Comparison of ENCODE assay signal across 1 cellular context in the genomic region with DNA sequence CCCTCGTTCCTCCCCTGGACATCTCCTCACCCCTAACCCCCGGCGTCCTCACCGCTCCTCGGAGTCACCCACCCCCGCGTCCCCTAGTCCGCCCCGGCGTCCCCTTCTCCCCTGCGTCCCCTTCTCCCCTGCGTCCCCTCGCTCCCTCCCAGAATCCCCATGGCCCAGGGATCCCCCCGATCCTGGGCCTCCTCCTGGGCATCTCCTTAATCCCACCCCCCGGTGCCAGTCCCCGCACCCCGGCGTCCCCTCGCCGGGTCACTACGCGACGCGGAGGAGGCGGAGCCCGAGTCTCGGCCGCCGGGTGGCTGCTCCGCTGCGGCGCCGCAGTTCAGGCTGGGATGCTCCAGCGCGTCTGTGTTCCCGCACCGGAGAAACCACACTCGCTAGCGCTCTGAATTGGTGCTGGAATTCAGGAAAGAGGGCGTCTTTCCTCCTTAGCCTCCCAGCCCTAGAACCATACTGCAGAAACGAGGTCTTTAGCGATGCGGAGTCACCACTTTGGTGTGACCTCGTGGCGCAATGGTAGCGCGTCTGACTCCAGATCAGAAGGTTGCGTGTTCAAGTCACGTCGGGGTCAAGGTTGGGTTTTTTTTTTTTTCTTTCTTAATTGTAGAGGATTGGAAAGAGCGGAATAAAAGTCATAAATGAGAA.
A peak's percentile ranks its signal among the peaks of the same experiment; 100 is the strongest.
TF ChIP-seq lines count a peak whose summit lies in the region.

No MANE protein-coding gene starts in this region.

TF ChIP-seq in K562, 482 proteins besides CTCF, POLR2A, EP300 and RAD21 (continued from another document and continues in another):
- TF ChIP-seq, protein P1, sequence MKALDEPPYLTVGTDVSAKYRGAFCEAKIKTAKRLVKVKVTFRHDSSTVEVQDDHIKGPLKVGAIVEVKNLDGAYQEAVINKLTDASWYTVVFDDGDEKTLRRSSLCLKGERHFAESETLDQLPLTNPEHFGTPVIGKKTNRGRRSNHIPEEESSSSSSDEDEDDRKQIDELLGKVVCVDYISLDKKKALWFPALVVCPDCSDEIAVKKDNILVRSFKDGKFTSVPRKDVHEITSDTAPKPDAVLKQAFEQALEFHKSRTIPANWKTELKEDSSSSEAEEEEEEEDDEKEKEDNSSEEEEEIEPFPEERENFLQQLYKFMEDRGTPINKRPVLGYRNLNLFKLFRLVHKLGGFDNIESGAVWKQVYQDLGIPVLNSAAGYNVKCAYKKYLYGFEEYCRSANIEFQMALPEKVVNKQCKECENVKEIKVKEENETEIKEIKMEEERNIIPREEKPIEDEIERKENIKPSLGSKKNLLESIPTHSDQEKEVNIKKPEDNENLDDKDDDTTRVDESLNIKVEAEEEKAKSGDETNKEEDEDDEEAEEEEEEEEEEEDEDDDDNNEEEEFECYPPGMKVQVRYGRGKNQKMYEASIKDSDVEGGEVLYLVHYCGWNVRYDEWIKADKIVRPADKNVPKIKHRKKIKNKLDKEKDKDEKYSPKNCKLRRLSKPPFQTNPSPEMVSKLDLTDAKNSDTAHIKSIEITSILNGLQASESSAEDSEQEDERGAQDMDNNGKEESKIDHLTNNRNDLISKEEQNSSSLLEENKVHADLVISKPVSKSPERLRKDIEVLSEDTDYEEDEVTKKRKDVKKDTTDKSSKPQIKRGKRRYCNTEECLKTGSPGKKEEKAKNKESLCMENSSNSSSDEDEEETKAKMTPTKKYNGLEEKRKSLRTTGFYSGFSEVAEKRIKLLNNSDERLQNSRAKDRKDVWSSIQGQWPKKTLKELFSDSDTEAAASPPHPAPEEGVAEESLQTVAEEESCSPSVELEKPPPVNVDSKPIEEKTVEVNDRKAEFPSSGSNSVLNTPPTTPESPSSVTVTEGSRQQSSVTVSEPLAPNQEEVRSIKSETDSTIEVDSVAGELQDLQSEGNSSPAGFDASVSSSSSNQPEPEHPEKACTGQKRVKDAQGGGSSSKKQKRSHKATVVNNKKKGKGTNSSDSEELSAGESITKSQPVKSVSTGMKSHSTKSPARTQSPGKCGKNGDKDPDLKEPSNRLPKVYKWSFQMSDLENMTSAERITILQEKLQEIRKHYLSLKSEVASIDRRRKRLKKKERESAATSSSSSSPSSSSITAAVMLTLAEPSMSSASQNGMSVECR (CRISPR knock-in tag; IDR thresholded peaks at IDR 0.05): no peak
- TF ChIP-seq, protein P2, sequence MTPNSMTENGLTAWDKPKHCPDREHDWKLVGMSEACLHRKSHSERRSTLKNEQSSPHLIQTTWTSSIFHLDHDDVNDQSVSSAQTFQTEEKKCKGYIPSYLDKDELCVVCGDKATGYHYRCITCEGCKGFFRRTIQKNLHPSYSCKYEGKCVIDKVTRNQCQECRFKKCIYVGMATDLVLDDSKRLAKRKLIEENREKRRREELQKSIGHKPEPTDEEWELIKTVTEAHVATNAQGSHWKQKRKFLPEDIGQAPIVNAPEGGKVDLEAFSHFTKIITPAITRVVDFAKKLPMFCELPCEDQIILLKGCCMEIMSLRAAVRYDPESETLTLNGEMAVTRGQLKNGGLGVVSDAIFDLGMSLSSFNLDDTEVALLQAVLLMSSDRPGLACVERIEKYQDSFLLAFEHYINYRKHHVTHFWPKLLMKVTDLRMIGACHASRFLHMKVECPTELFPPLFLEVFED (CRISPR knock-in tag; conservative IDR thresholded peaks at IDR 0.05): no peak
- TF ChIP-seq, protein P3, sequence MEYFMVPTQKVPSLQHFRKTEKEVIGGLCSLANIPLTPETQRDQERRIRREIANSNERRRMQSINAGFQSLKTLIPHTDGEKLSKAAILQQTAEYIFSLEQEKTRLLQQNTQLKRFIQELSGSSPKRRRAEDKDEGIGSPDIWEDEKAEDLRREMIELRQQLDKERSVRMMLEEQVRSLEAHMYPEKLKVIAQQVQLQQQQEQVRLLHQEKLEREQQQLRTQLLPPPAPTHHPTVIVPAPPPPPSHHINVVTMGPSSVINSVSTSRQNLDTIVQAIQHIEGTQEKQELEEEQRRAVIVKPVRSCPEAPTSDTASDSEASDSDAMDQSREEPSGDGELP (CRISPR knock-in tag; IDR thresholded peaks at IDR 0.05; ENCODE audit: borderline replicate concordance): peak; percentile 24; the same call in 1 of the 2 replicates
- TF ChIP-seq FOXA1 (IDR thresholded peaks at IDR 0.05; ENCODE audit: borderline replicate concordance) (no peak), ZNF224 (CRISPR knock-in tag; IDR thresholded peaks at IDR 0.05) (no peak), CHD4 (IDR thresholded peaks at IDR 0.05; ENCODE audit: insufficient read depth, insufficient replicate concordance, low read depth, low read length, poor library complexity, severe bottlenecking) (no peak), NCOA1 (IDR thresholded peaks at IDR 0.05; ENCODE audit: low read depth) (no peak), KLF10 (CRISPR knock-in tag; IDR thresholded peaks at IDR 0.05) (no peak), FOS (IDR thresholded peaks at IDR 0.05; ENCODE audit: extremely low read depth, insufficient read length) (no peak), TBP (optimal IDR thresholded peaks at IDR 0.05; ENCODE audit: low read depth, low read length) (peak; percentile 99), MCM2 (IDR thresholded peaks at IDR 0.05; ENCODE audit: low read depth) (no peak), ZNF695 (CRISPR knock-in tag; IDR thresholded peaks at IDR 0.05) (no peak), BRD9 (IDR thresholded peaks at IDR 0.05; ENCODE audit: low read depth, partially characterized antibody) (peak; percentile 94), CCNT2 (IDR thresholded peaks at IDR 0.05; ENCODE audit: borderline replicate concordance, extremely low read depth, insufficient read length, low read depth, low read length) (no peak), PTTG1 (tag; IDR thresholded peaks at IDR 0.05; ENCODE audit: low read depth) (no peak), ZNF507 (tag; conservative IDR thresholded peaks at IDR 0.05) (no peak), U2AF1 (optimal IDR thresholded peaks at IDR 0.05; ENCODE audit: low read depth, low read length) (no peak), NR1H2 (CRISPR knock-in tag; IDR thresholded peaks at IDR 0.05) (no peak), CREM (IDR thresholded peaks at IDR 0.05; ENCODE audit: low read depth) (peak; percentile 71), ARID1B (IDR thresholded peaks at IDR 0.05) (no peak), ZNF436 (CRISPR knock-in tag; IDR thresholded peaks at IDR 0.05) (no peak), CHD2 (IDR thresholded peaks at IDR 0.05; ENCODE audit: low read depth, low read length) (no peak), TAL1 (IDR thresholded peaks at IDR 0.05) (no peak), RCOR1 (IDR thresholded peaks at IDR 0.05; ENCODE audit: borderline replicate concordance in 1 of 2, low read depth in 2 of 2, low read length in 2 of 2) (no peak), ZNF140 (CRISPR knock-in tag; IDR thresholded peaks at IDR 0.05) (no peak), NFATC3 (IDR thresholded peaks at IDR 0.05) (no peak), ZNF23 (CRISPR knock-in tag; IDR thresholded peaks at IDR 0.05) (no peak), SMAD3 (CRISPR knock-in tag; conservative IDR thresholded peaks at IDR 0.05) (no peak), ETV5 (CRISPR knock-in tag; IDR thresholded peaks at IDR 0.05; ENCODE audit: low read depth) (no peak)
- TF ChIP-seq, protein P4, sequence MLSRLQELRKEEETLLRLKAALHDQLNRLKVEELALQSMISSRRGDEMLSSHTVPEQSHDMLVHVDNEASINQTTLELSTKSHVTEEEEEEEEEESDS (CRISPR knock-in tag; IDR thresholded peaks at IDR 0.05): no peak
- TF ChIP-seq, protein P5, sequence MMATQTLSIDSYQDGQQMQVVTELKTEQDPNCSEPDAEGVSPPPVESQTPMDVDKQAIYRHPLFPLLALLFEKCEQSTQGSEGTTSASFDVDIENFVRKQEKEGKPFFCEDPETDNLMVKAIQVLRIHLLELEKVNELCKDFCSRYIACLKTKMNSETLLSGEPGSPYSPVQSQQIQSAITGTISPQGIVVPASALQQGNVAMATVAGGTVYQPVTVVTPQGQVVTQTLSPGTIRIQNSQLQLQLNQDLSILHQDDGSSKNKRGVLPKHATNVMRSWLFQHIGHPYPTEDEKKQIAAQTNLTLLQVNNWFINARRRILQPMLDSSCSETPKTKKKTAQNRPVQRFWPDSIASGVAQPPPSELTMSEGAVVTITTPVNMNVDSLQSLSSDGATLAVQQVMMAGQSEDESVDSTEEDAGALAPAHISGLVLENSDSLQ (IDR thresholded peaks at IDR 0.05): no peak
- TF ChIP-seq, protein P6, sequence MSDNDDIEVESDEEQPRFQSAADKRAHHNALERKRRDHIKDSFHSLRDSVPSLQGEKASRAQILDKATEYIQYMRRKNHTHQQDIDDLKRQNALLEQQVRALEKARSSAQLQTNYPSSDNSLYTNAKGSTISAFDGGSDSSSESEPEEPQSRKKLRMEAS (CRISPR knock-in tag; IDR thresholded peaks at IDR 0.05): no peak
- TF ChIP-seq, protein P7, sequence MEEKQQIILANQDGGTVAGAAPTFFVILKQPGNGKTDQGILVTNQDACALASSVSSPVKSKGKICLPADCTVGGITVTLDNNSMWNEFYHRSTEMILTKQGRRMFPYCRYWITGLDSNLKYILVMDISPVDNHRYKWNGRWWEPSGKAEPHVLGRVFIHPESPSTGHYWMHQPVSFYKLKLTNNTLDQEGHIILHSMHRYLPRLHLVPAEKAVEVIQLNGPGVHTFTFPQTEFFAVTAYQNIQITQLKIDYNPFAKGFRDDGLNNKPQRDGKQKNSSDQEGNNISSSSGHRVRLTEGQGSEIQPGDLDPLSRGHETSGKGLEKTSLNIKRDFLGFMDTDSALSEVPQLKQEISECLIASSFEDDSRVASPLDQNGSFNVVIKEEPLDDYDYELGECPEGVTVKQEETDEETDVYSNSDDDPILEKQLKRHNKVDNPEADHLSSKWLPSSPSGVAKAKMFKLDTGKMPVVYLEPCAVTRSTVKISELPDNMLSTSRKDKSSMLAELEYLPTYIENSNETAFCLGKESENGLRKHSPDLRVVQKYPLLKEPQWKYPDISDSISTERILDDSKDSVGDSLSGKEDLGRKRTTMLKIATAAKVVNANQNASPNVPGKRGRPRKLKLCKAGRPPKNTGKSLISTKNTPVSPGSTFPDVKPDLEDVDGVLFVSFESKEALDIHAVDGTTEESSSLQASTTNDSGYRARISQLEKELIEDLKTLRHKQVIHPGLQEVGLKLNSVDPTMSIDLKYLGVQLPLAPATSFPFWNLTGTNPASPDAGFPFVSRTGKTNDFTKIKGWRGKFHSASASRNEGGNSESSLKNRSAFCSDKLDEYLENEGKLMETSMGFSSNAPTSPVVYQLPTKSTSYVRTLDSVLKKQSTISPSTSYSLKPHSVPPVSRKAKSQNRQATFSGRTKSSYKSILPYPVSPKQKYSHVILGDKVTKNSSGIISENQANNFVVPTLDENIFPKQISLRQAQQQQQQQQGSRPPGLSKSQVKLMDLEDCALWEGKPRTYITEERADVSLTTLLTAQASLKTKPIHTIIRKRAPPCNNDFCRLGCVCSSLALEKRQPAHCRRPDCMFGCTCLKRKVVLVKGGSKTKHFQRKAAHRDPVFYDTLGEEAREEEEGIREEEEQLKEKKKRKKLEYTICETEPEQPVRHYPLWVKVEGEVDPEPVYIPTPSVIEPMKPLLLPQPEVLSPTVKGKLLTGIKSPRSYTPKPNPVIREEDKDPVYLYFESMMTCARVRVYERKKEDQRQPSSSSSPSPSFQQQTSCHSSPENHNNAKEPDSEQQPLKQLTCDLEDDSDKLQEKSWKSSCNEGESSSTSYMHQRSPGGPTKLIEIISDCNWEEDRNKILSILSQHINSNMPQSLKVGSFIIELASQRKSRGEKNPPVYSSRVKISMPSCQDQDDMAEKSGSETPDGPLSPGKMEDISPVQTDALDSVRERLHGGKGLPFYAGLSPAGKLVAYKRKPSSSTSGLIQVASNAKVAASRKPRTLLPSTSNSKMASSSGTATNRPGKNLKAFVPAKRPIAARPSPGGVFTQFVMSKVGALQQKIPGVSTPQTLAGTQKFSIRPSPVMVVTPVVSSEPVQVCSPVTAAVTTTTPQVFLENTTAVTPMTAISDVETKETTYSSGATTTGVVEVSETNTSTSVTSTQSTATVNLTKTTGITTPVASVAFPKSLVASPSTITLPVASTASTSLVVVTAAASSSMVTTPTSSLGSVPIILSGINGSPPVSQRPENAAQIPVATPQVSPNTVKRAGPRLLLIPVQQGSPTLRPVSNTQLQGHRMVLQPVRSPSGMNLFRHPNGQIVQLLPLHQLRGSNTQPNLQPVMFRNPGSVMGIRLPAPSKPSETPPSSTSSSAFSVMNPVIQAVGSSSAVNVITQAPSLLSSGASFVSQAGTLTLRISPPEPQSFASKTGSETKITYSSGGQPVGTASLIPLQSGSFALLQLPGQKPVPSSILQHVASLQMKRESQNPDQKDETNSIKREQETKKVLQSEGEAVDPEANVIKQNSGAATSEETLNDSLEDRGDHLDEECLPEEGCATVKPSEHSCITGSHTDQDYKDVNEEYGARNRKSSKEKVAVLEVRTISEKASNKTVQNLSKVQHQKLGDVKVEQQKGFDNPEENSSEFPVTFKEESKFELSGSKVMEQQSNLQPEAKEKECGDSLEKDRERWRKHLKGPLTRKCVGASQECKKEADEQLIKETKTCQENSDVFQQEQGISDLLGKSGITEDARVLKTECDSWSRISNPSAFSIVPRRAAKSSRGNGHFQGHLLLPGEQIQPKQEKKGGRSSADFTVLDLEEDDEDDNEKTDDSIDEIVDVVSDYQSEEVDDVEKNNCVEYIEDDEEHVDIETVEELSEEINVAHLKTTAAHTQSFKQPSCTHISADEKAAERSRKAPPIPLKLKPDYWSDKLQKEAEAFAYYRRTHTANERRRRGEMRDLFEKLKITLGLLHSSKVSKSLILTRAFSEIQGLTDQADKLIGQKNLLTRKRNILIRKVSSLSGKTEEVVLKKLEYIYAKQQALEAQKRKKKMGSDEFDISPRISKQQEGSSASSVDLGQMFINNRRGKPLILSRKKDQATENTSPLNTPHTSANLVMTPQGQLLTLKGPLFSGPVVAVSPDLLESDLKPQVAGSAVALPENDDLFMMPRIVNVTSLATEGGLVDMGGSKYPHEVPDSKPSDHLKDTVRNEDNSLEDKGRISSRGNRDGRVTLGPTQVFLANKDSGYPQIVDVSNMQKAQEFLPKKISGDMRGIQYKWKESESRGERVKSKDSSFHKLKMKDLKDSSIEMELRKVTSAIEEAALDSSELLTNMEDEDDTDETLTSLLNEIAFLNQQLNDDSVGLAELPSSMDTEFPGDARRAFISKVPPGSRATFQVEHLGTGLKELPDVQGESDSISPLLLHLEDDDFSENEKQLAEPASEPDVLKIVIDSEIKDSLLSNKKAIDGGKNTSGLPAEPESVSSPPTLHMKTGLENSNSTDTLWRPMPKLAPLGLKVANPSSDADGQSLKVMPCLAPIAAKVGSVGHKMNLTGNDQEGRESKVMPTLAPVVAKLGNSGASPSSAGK (IDR thresholded peaks at IDR 0.05): peak; percentile 55
- TF ChIP-seq, protein P8, sequence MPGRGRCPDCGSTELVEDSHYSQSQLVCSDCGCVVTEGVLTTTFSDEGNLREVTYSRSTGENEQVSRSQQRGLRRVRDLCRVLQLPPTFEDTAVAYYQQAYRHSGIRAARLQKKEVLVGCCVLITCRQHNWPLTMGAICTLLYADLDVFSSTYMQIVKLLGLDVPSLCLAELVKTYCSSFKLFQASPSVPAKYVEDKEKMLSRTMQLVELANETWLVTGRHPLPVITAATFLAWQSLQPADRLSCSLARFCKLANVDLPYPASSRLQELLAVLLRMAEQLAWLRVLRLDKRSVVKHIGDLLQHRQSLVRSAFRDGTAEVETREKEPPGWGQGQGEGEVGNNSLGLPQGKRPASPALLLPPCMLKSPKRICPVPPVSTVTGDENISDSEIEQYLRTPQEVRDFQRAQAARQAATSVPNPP (IDR thresholded peaks at IDR 0.05; ENCODE audit: borderline replicate concordance, insufficient read depth, insufficient read length): no peak
- TF ChIP-seq, protein P9, sequence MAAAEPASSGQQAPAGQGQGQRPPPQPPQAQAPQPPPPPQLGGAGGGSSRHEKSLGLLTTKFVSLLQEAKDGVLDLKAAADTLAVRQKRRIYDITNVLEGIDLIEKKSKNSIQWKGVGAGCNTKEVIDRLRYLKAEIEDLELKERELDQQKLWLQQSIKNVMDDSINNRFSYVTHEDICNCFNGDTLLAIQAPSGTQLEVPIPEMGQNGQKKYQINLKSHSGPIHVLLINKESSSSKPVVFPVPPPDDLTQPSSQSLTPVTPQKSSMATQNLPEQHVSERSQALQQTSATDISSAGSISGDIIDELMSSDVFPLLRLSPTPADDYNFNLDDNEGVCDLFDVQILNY (CRISPR knock-in tag; IDR thresholded peaks at IDR 0.05): no peak
